In the genomic region with DNA sequence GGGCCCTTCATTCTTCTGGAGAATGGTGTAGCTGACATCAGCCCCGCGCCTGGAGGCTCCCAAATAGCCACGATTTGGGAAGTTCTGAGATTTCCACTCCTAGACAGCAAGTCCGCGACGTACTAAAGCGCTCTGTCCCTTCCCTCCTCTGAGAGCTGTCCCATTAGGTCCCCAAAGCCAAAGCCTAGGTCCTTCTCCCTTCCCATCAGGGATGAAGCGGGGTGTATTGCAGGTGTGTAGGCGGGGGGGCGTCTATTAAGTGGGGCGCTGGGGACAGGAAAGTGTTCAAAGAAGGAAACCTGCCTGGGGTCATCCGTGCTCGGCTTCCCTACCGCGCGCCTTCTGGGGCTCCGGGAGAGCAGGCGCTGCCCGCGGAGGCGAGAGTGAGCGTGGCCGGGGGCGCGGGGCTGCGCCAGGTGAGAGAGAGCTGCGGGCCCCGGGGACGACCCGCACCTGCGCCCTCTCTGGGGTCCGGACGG, we compare ENCODE assay signal across 9 cellular contexts. TPM values are rescaled to one million over a fixed set of nuclear protein-coding genes. Genes with fewer than 3 reads are reported as not detected.
DNase-seq lines count a peak whose midpoint lies in the region; ATAC-seq and TF ChIP-seq lines count a peak whose summit lies in the region.
"Had no signal": no experiment of that assay in that cellular context is flagged by ENCODE, and none has a peak within 500 bp of the region (broad histone marks: within the 10 kb centered on the region; RNA-seq: fewer than 3 reads in every experiment).

No MANE protein-coding gene starts in this region.

- H3K4me1 ChIP-seq in foreskin keratinocyte: peaks cover 10% of the 10 kb centered on the region
- no peaks in the 10 kb centered on the region for H3K4me1 ChIP-seq in rectal smooth muscle tissue (ENCODE audit: control insufficient read depth, insufficient read depth, low read length)

- H3K27me3 ChIP-seq in foreskin keratinocyte: peaks cover 50% of the 10 kb centered on the region
- peaks cover 8% of the 10 kb centered on the region for H3K27me3 ChIP-seq in rectal smooth muscle tissue (ENCODE audit: control insufficient read depth, insufficient read depth, low read length)

- DNase-seq in RPMI7951 (ENCODE audit: low read depth): peak; percentile 36
- no peak for DNase-seq in foreskin keratinocyte
- DNase-seq in LoVo (ENCODE audit: low spot score): no peak
- no peak for DNase-seq in NCI-H1048 (lab: John Stamatoyannopoulos, UW)
- no peak for DNase-seq in NCI-H1092 treated with DMSO at 0.1 percent for 48 hours (lab: John Stamatoyannopoulos, UW)

- no peaks in the 10 kb centered on the region for H3K36me3 ChIP-seq in rectal smooth muscle tissue (ENCODE audit: control insufficient read depth, insufficient read depth, low read length)

- TF ChIP-seq CTCF in foreskin keratinocyte (conservative IDR thresholded peaks at IDR 0.05): no peak

- H3K27ac ChIP-seq in foreskin keratinocyte (no peak overlapping the region), rectal smooth muscle tissue (ENCODE audit: low read depth, low read length) (no peak overlapping the region)
- H3K27ac ChIP-seq: VCaP had no signal

- H3K4me3 ChIP-seq in rectal smooth muscle tissue (ENCODE audit: low read length): peak overlapping the region; percentile 80

- H3K9ac ChIP-seq in rectal smooth muscle tissue (ENCODE audit: low read length): no peak overlapping the region

- ATAC-seq in GM19463 (IDR thresholded peaks at IDR 0.05; ENCODE audit: unreplicated experiment) (peak; percentile 11), foreskin keratinocyte (peak; percentile 44), HG02870 (IDR thresholded peaks at IDR 0.05; ENCODE audit: unreplicated experiment) (no peak)

RNA-seq across cellular contexts. Expression of gene MOXD1, which starts 0.6 kb away (rescaled TPM):
- 96.5 and 109 TPM in 2 replicates for total RNA-seq in RPMI7951 (2014; rRNA removed; shearing (Covaris generic))
- 1.6 and 4.0 TPM in 2 replicates for total RNA-seq in foreskin keratinocyte
- 1.4 and 2.5 TPM in 2 replicates for polyA plus RNA-seq in foreskin keratinocyte

Comparison
In these comparisons a context has a peak if more than half of its experiments do, and no peak if none do; other contexts are left out.
1. RNA of gene MOXD1, which starts 0.6 kb away (total RNA-seq): 96.5 to 109 TPM in RPMI7951; 1.6 to 4.0 TPM in foreskin keratinocyte; every median in the first group is over 10 times any median in the second.